In genomic region chr3:4250064-4250463, GRCh38 we compare ENCODE assay signal across 35 cellular contexts.
"Had no signal": no experiment of that assay in that cellular context is flagged by ENCODE, and none has a peak within 500 bp of the region (broad histone marks: within the 10 kb centered on the region; RNA-seq: fewer than 3 reads in every experiment).

No MANE protein-coding gene starts in this region.

- H3K36me3 ChIP-seq: MG63 had no signal

- H3K9me3 ChIP-seq: MG63 had no signal

- H3K4me3 ChIP-seq: MG63 had no signal

- DNase-seq: Karpas-422, Kasumi-1, MG63, MM.1S, MV-4-11, NCI-H1048, NCI-H1092, NCI-H1092 treated with DMSO at 0.1 percent for 48 hours, NCI-H1105, NCI-H1105 treated with DMSO at 0.1 percent for 48 hours, NCI-H1417, NCI-H1417 treated with DMSO at 0.1 percent for 48 hours, NCI-H1436, NCI-H1436 treated with DMSO at 0.1 percent for 48 hours, NCI-H146, NCI-H1694, NCI-H1694 treated with DMSO at 0.1 percent for 48 hours, NCI-H187, NCI-H187 treated with DMSO at 0.1 percent for 48 hours, NCI-H1930, NCI-H2029, NCI-H2029 treated with DMSO at 0.1 percent for 48 hours, NCI-H2081, NCI-H2081 treated with DMSO at 0.1 percent for 48 hours, NCI-H2107, NCI-H2171, NCI-H2171 treated with DMSO at 0.1 percent for 48 hours, NCI-H2227 treated with DMSO at 0.1 percent for 48 hours, NCI-H226, NCI-H345, NCI-H446, NCI-H446 treated with DMSO at 0.1 percent for 48 hours, NCI-H510A, NCI-H510A treated with DMSO at 0.1 percent for 48 hours, NCI-H524 had no signal

- H3K27me3 ChIP-seq: MG63 had no signal
